In genomic region chr10:11472158-11472753, GRCh38 we compare ENCODE assay signal across 8 cellular contexts.
A peak's percentile ranks its signal among the peaks of the same experiment; 100 is the strongest.
DNase-seq lines count a peak whose midpoint lies in the region; ATAC-seq and TF ChIP-seq lines count a peak whose summit lies in the region.

No MANE protein-coding gene starts in this region.

- H3K4me1 ChIP-seq in HAP-1 = no peaks in the 10 kb centered on the region

- in situ Hi-C loops in HAP-1 (cut with MboI; ENCODE audit: low sequenced_read_pairs) = no loop called here

- no peak for DNase-seq in GM06990 (ENCODE audit: extremely low read depth, insufficient read length)
- DNase-seq in HAP-1 (ENCODE audit: low spot score in 2 of 2) = peak; percentile 63 to 83
- DNase-seq in NCI-H146 (lab: John Stamatoyannopoulos, UW) = peak; percentile 76
- peak; percentile 43 for DNase-seq in activated CD4-positive, CD25-positive, alpha-beta regulatory T cell treated with anti-CD3 and anti-CD28 coated beads, Interleukin-2, amount 50 U/mL, for 16 hours (ENCODE audit: low read depth, low spot score)
- peak in 57 of 61 donors; percentile 5 to 88 (median 35) for DNase-seq in caudate nucleus (lab: John Stamatoyannopoulos, UW)
- DNase-seq in left lobe of liver (ENCODE audit: low spot score) = no peak
- DNase-seq in stimulated activated CD4-positive, alpha-beta T cell treated with anti-CD3 and anti-CD28 coated beads, TNF-alpha, amount 100 ng/mL, for 1 hour (ENCODE audit: low read depth in 3 of 3, low spot score in 1 of 3) = peak; percentile 18 to 64 (median 44)

- peak; percentile 95 for ATAC-seq in left lobe of liver
- no peak for ATAC-seq in HG03025 (IDR thresholded peaks at IDR 0.05; ENCODE audit: low FRiP score, unreplicated experiment)

- H3K4me3 ChIP-seq in GM06990 (replicated peaks; ENCODE audit: low read depth, low read length) (no peak overlapping the region), HAP-1 (no peak overlapping the region)

- peaks cover 3% of the 10 kb centered on the region for H3K36me3 ChIP-seq in GM06990 (ENCODE audit: control insufficient read depth, insufficient read depth, low read length)
- H3K36me3 ChIP-seq in HAP-1 (replicated peaks) = no peaks in the 10 kb centered on the region

- no peaks in the 10 kb centered on the region for H3K9me3 ChIP-seq in HAP-1

- H3K27ac ChIP-seq in caudate nucleus (ENCODE audit: low read depth, low read length) = no peak overlapping the region

- peak; percentile 87 for TF ChIP-seq CTCF in GM06990 (IDR thresholded peaks at IDR 0.05; ENCODE audit: insufficient read depth, low read length, poor library complexity, severe bottlenecking)

- H3K27me3 ChIP-seq in GM06990 (replicated peaks; ENCODE audit: control insufficient read depth, insufficient read depth, low read length) (no peaks in the 10 kb centered on the region), HAP-1 (ENCODE audit: low read depth) (no peaks in the 10 kb centered on the region)

Comparison
In these comparisons a context has a peak if more than half of its experiments do, and no peak if none do; other contexts are left out.
1. DNase-seq: peak in HAP-1 (2 of 2), NCI-H146 (single experiment), activated CD4-positive, CD25-positive, alpha-beta regulatory T cell treated with anti-CD3 and anti-CD28 coated beads, Interleukin-2, amount 50 U/mL, for 16 hours (single experiment), caudate nucleus (57 of 61) and stimulated activated CD4-positive, alpha-beta T cell treated with anti-CD3 and anti-CD28 coated beads, TNF-alpha, amount 100 ng/mL, for 1 hour (3 of 3); none in GM06990 (single experiment) and left lobe of liver (single experiment).